In genomic region chr14:36653412-36653811, GRCh38 we compare ENCODE assay signal across 31 cellular contexts. TPM values are rescaled to one million over a fixed set of nuclear protein-coding genes. Genes with fewer than 3 reads are reported as not detected.
"Had no signal": no experiment of that assay in that cellular context is flagged by ENCODE, and none has a peak within 500 bp of the region (broad histone marks: within the 10 kb centered on the region; RNA-seq: fewer than 3 reads in every experiment).

No MANE protein-coding gene starts in this region.

- ATAC-seq: naive thymus-derived CD8-positive, alpha-beta T cell; natural killer cell treated with Interleukin-12 subunit alpha and Interleukin-12 subunit beta and Interleukin-15 and Interleukin-18, amount 100 ng/mL, for 72 hours; pancreas; psoas muscle; right cardiac atrium; sciatic nerve; stimulated activated memory B cell treated with anti-CD40 and anti-IgM and Interleukin-4, amounts not matched to agents 10 μg/mL and 1 μg/mL and 100 μg/mL, for 72 hours; stimulated activated naive CD8-positive, alpha-beta T cell treated with anti-CD3 and anti-CD28 coated beads, Interleukin-15, amount 100 ng/mL, for 72 hours; stimulated activated naive CD8-positive, alpha-beta T cell treated with anti-CD3 and anti-CD28 coated beads, Interleukin-15, Interleukin-2, amounts not matched to agents 100 U/mL and 50 U/mL, for 24 hours; upper lobe of right lung had no signal

- FAIRE-seq: pancreas had no signal

- H3K4me3 ChIP-seq: pancreas, psoas muscle, skin epidermis, smooth muscle cell, spleen, suprapubic skin, testis, tibial artery, transverse colon, upper lobe of right lung, uterus had no signal

- H3K36me3 ChIP-seq: neutrophil, pancreas, spleen, suprapubic skin, tibial artery, transverse colon, upper lobe of right lung, uterus had no signal

- DNase-seq: naive thymus-derived CD8-positive, alpha-beta T cell; nucleus accumbens; posterior cingulate gyrus; psoas muscle; right cardiac atrium; spleen; stimulated activated CD4-positive, alpha-beta T cell treated with anti-CD3 and anti-CD28 coated beads, Interleukin-12 subunit alpha, Interleukin-12 subunit beta, amount 100 ng/mL, for 4 hours; stimulated activated CD4-positive, alpha-beta T cell treated with anti-CD3 and anti-CD28 coated beads, Interleukin-1b, Interleukin-23, amount 100 ng/mL, for 48 hours; stimulated activated CD4-positive, alpha-beta T cell treated with anti-CD3 and anti-CD28 coated beads, Interleukin-4, amount 100 ng/mL, for 1 hour; stimulated activated CD4-positive, alpha-beta T cell treated with anti-CD3 and anti-CD28 coated beads, Interleukin-4, amount 100 ng/mL, for 4 hours; stimulated activated CD8-positive, alpha-beta memory T cell treated with anti-CD3 and anti-CD28 coated beads, Interleukin-4, amount 100 ng/mL, for 48 hours; stimulated activated naive CD4-positive, alpha-beta T cell; stimulated activated naive CD8-positive, alpha-beta T cell treated with anti-CD3 and anti-CD28 coated beads, Interleukin-15, amount 100 ng/mL, for 72 hours; stimulated activated naive CD8-positive, alpha-beta T cell treated with anti-CD3 and anti-CD28 coated beads, Interleukin-15, Interleukin-2, amounts not matched to agents 100 U/mL and 50 U/mL, for 24 hours; substantia nigra; testis; tibial artery; transverse colon; upper lobe of right lung; uterus had no signal

- H3K4me2 ChIP-seq: smooth muscle cell had no signal

- H3K4me1 ChIP-seq: uterus had no signal

- H3K9me3 ChIP-seq: neutrophil, pancreas, psoas muscle, spleen, suprapubic skin, testis, tibial artery, transverse colon, upper lobe of right lung, uterus had no signal

- H3K27ac ChIP-seq: neutrophil, pancreas, psoas muscle, skin epidermis, spleen, suprapubic skin, testis, tibial artery, transverse colon, upper lobe of right lung, uterus had no signal

RNA-seq across cellular contexts. Expression of gene PAX9, which starts 8.2 kb away (rescaled TPM):
- total RNA-seq: naive thymus-derived CD8-positive, alpha-beta T cell; natural killer cell treated with Interleukin-12 subunit alpha and Interleukin-12 subunit beta and Interleukin-15 and Interleukin-18, amount 100 ng/mL, for 72 hours; neural crest cell; omental fat pad; renal cortical epithelial cell; right cardiac atrium; smooth muscle cell had no signal
- polyA plus RNA-seq: naive thymus-derived CD8-positive, alpha-beta T cell; right cardiac atrium; smooth muscle cell had no signal
